8 cellular contexts compared by ENCODE assay signal in genomic region chr11:116642481-116642880, GRCh38.
"Had no signal": no experiment of that assay in that cellular context is flagged by ENCODE, and none has a peak within 500 bp of the region (broad histone marks: within the 10 kb centered on the region; RNA-seq: fewer than 3 reads in every experiment).

No MANE protein-coding gene starts in this region.

- H3K27ac ChIP-seq: GM23248, HL-60 had no signal

- H3K4me1 ChIP-seq: HAP-1 had no signal

- H3K4me3 ChIP-seq: GM23248, HAP-1 had no signal

- H3K36me3 ChIP-seq: HAP-1 had no signal

- DNase-seq: GM23248, GOT3, H7, HFFc6, KG1 had no signal

- FAIRE-seq: HepG2 had no signal

- H3K9me3 ChIP-seq: HAP-1 had no signal

- H3K9ac ChIP-seq: GM23248 had no signal

- H2AFZ ChIP-seq: GM23248 had no signal
